In genomic region chr14:61430066-61430757, GRCh38 we compare ENCODE assay signal across 17 cellular contexts.
DNase-seq lines count a peak whose midpoint lies in the region; ATAC-seq and TF ChIP-seq lines count a peak whose summit lies in the region.
"Had no signal": no experiment of that assay in that cellular context is flagged by ENCODE, and none has a peak within 500 bp of the region (broad histone marks: within the 10 kb centered on the region; RNA-seq: fewer than 3 reads in every experiment).

No MANE protein-coding gene starts in this region.

- H3K36me3 ChIP-seq in DND-41 (ENCODE audit: insufficient read depth, low read length), result 0 out of 2 replicates have a peak, but pooled peaks cover 3% of the 10 kb centered on the region
- H3K36me3 ChIP-seq: colonic mucosa had no signal

- H3K9ac ChIP-seq in DND-41 (ENCODE audit: low read depth, low read length), result no peak overlapping the region

- H3K4me3 ChIP-seq in DND-41 (ENCODE audit: low read depth in 1 of 2, low read length in 2 of 2), result no peak overlapping the region
- H3K4me3 ChIP-seq: colonic mucosa, PC-9 had no signal

- no peaks in the 10 kb centered on the region for H3K27me3 ChIP-seq in DND-41 (ENCODE audit: insufficient read depth, low read length, poor library complexity)
- H3K27me3 ChIP-seq: colonic mucosa had no signal

- no peaks in the 10 kb centered on the region for H3K9me3 ChIP-seq in DND-41 (ENCODE audit: insufficient read depth, low read length, severe bottlenecking)
- H3K9me3 ChIP-seq: colonic mucosa had no signal

- peaks cover 35% of the 10 kb centered on the region for H3K4me1 ChIP-seq in DND-41 (ENCODE audit: insufficient read depth, low read length)
- H3K4me1 ChIP-seq: colonic mucosa had no signal

- peaks cover 98% of the 10 kb centered on the region for H3K79me2 ChIP-seq in DND-41 (ENCODE audit: insufficient read depth, low read length)

- peak; percentile 47 for DNase-seq in NCI-H2171 treated with DMSO at 0.1 percent for 48 hours (lab: John Stamatoyannopoulos, UW)
- DNase-seq in NCI-H2171 (lab: John Stamatoyannopoulos, UW), result no peak
- DNase-seq in DND-41, result no peak
- DNase-seq in SHP77 (lab: John Stamatoyannopoulos, UW), result peak; percentile 45 to 51
- DNase-seq in left colon, result no peak
- no peak for DNase-seq in cerebellar nuclear complex (lab: John Stamatoyannopoulos, UW)
- no peak for DNase-seq in Right ventricle myocardium superior
- DNase-seq: amniotic stem cell; colonic mucosa; erythroblast; midbrain; NCI-H2107; PC-9; stimulated activated CD4-positive, alpha-beta T cell treated with anti-CD3 and anti-CD28 coated beads, Interleukin-4, amount 100 ng/mL, for 24 hours; SW 1271 had no signal

- H3K4me2 ChIP-seq in DND-41 (ENCODE audit: insufficient read depth, low read length), result no peak overlapping the region
- H3K4me2 ChIP-seq: PC-9 had no signal

- no peak for TF ChIP-seq CTCF in DND-41 (IDR thresholded peaks at IDR 0.05; ENCODE audit: borderline replicate concordance, extremely low read depth, low read length, poor library complexity, severe bottlenecking)

- H2AFZ ChIP-seq in DND-41 (ENCODE audit: low read depth, low read length), result no peak overlapping the region
- H2AFZ ChIP-seq: PC-9 had no signal

- ATAC-seq in DND-41 (ENCODE audit: insufficient read depth, low read depth) (no peak), left colon (peak; percentile 27), GM18858 (IDR thresholded peaks at IDR 0.05; ENCODE audit: unreplicated experiment) (no peak), Right ventricle myocardium superior (ENCODE audit: poor library complexity) (no peak)
- ATAC-seq: WTC11 had no signal

- peak overlapping the region; percentile 43 for H3K27ac ChIP-seq in DND-41 (ENCODE audit: low read length)
- H3K27ac ChIP-seq: colonic mucosa had no signal

- intact Hi-C loops in left colon (cut with DNase I, micrococcal nuclease) (no loop called here), Right ventricle myocardium superior (cut with DNase I) (loop anchor here (10.0 kb wide), 1 partner anchor 45 kb away; no protein-coding TSS in a partner anchor)

- no peaks in the 10 kb centered on the region for H4K20me1 ChIP-seq in DND-41 (ENCODE audit: insufficient read depth, low read length)

Comparison
In these comparisons a context has a peak if more than half of its experiments do, and no peak if none do; other contexts are left out.
1. DNase-seq: peak in NCI-H2171 treated with DMSO at 0.1 percent for 48 hours (single experiment) and SHP77 (2 of 2); none in NCI-H2171 (single experiment), DND-41 (single experiment), left colon (0 of 2), cerebellar nuclear complex (0 of 2) and Right ventricle myocardium superior (single experiment).